ENCODE assay signal across 24 cellular contexts in the genomic region with DNA sequence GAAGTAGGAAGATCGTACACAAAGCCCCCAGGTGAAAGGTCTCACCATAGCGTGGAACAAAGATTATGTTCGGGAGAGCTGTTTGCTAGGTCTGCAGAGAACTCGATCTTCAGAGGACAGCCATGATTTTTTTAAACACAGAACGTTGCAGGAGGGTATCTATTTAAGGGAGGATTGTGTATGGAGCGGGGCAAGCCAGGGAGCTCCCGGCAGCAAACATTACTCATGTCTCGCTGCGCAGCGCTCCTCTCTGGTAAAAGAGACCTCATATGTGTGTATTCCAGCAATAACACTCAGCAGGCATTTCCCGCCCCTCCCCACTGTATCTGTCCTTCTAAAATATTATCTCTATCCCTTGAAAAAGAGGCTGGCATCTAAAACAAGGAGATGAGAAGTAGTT. TPM values are rescaled to one million over a fixed set of nuclear protein-coding genes. Genes with fewer than 3 reads are reported as not detected.
DNase-seq lines count a peak whose midpoint lies in the region; ATAC-seq, FAIRE-seq and TF ChIP-seq lines count a peak whose summit lies in the region.
"Had no signal": no experiment of that assay in that cellular context is flagged by ENCODE, and none has a peak within 500 bp of the region (broad histone marks: within the 10 kb centered on the region; RNA-seq: fewer than 3 reads in every experiment).

No MANE protein-coding gene starts in this region.

- in situ Hi-C loops in GM12878 (cut with MboI): no loop called here

- H3K79me2 ChIP-seq in KMS-11 (ENCODE audit: insufficient read depth, low read depth) (peaks cover 10% of the 10 kb centered on the region; the same call in 1 of the 2 replicates), GM12878 (ENCODE audit: control insufficient read depth, insufficient read depth, low read length) (no peaks in the 10 kb centered on the region)
- H3K79me2 ChIP-seq: parathyroid adenoma had no signal

- no peak for DNase-seq in AG04449 (ENCODE audit: low read depth, low spot score)
- no peak for DNase-seq in GM12878 (ENCODE audit: low read depth, low spot score)
- peak; percentile 87 for DNase-seq in iris pigment epithelial cell (ENCODE audit: low read depth)
- no peak for DNase-seq in GM12891 (ENCODE audit: insufficient read length, low spot score)
- no peak for DNase-seq in activated CD8-positive, alpha-beta memory T cell treated with anti-CD3 and anti-CD28 coated beads, Interleukin-2, amount 50 U/mL, for 48 hours
- no peak for DNase-seq in activated naive CD4-positive, alpha-beta T cell treated with anti-CD3 and anti-CD28 coated beads, Interleukin-2, amount 10 ng/mL, durations not matched to agents 7 days and 5 days
- DNase-seq: activated CD4-positive, alpha-beta T cell treated with anti-CD3 and anti-CD28 coated beads for 1 hour; CD4-positive, alpha-beta T cell; cortex of kidney; DMS 273 treated with DMSO at 0.1 percent for 48 hours; foreskin melanocyte; naive thymus-derived CD4-positive, alpha-beta T cell; NCI-H510A treated with DMSO at 0.1 percent for 48 hours; sigmoid colon; stimulated activated naive CD4-positive, alpha-beta T cell treated with Interleukin-2 at 50 U/mL for 16 hours; thyroid gland had no signal

- POLR2A ChIA-PET in AG04449 (lab: Yijun Ruan, JAX): interaction anchor here (0.7 kb wide), 1 partner anchor 312 kb away, joined by 3 read pairs; no protein-coding TSS in a partner anchor
- POLR2A ChIA-PET in GM12878 (lab: Charles Lee): interaction anchor here (0.5 kb wide), 1 partner anchor 100 kb away, joined by 5 read pairs; no protein-coding TSS in a partner anchor

- H3K36me3 ChIP-seq in KMS-11 (ENCODE audit: insufficient read depth) (no peaks in the 10 kb centered on the region), GM12878 (ENCODE audit: control insufficient read depth in 2 of 2, insufficient read depth in 2 of 2, low read length in 1 of 2) (no peaks in the 10 kb centered on the region)
- H3K36me3 ChIP-seq: ascending aorta, sigmoid colon, thyroid gland had no signal

- H4K20me1 ChIP-seq in KMS-11 (ENCODE audit: insufficient read depth) (no peaks in the 10 kb centered on the region), GM12878 (ENCODE audit: control insufficient read depth, insufficient read depth) (no peaks in the 10 kb centered on the region)

- intact Hi-C loops in GM12878 (cut with micrococcal nuclease; ENCODE audit: unreplicated experiment): no loop called here

- BruUV-seq in GM12878 (replicated peaks; lab: Mats Ljungman, UMichigan): no TSS peak

- no peak overlapping the region for H3K9ac ChIP-seq in KMS-11
- no peak overlapping the region for H3K9ac ChIP-seq in GM12878 (ENCODE audit: control insufficient read depth, insufficient read depth, low read length)
- H3K9ac ChIP-seq: parathyroid adenoma had no signal

- no peaks in the 10 kb centered on the region for H3K9me3 Mint-ChIP-seq in activated naive CD4-positive, alpha-beta T cell treated with anti-CD3 and anti-CD28 coated beads, Interleukin-2, amount 10 ng/mL, durations not matched to agents 7 days and 5 days
- H3K9me3 Mint-ChIP-seq: activated naive CD4-positive, alpha-beta T cell treated with anti-CD3 and anti-CD28 coated beads, Interleukin-2, amount 50 U/mL, for 24 hours; CD4-positive, alpha-beta T cell; naive thymus-derived CD4-positive, alpha-beta T cell had no signal

- peak overlapping the region; percentile 77; the same call in 1 of the 2 replicates for H3K4me2 ChIP-seq in KMS-11
- H3K4me2 ChIP-seq in GM12878 (ENCODE audit: control insufficient read depth, insufficient read depth): no peak overlapping the region

- peak overlapping the region; percentile 83; the same call in 1 of the 2 replicates for H3K27ac ChIP-seq in KMS-11
- no peak overlapping the region for H3K27ac ChIP-seq in GM12878 (ENCODE audit: control insufficient read depth, insufficient read depth)
- H3K27ac ChIP-seq: ascending aorta, parathyroid adenoma, sigmoid colon, thyroid gland had no signal

- RAD21 ChIA-PET in GM12878 (lab: Charles Lee; ENCODE audit: unreplicated experiment): no interaction called here

- no peak for FAIRE-seq in GM12878 (lab: Jason Lieb, UNC)
- FAIRE-seq in GM12891 (lab: Jason Lieb, UNC): no peak
- FAIRE-seq: GM12892, H1 had no signal

- peak overlapping the region; percentile 82 for H3K4me3 ChIP-seq in AG04449 (ENCODE audit: low read depth, low read length)
- no peak overlapping the region for H3K4me3 ChIP-seq in KMS-11 (IDR thresholded peaks at IDR 0.05; ENCODE audit: insufficient read depth, low read depth, low read length)
- H3K4me3 ChIP-seq in GM12878: no peak overlapping the region
- H3K4me3 ChIP-seq: ascending aorta, sigmoid colon, thyroid gland had no signal

- H3K27me3 ChIP-seq in KMS-11 (ENCODE audit: insufficient read depth, low read depth) (no peaks in the 10 kb centered on the region), GM12878 (replicated peaks in 1 of 2; ENCODE audit: control insufficient read depth in 2 of 2, insufficient read depth in 2 of 2, low read length in 1 of 2) (peaks cover 7 to 14% of the 10 kb centered on the region in 2 experiments)
- H3K27me3 ChIP-seq: ascending aorta, thyroid gland had no signal

- peaks cover 4% of the 10 kb centered on the region for H3K4me1 Mint-ChIP-seq in activated naive CD4-positive, alpha-beta T cell treated with anti-CD3 and anti-CD28 coated beads, Interleukin-2, amount 10 ng/mL, durations not matched to agents 7 days and 5 days
- H3K4me1 Mint-ChIP-seq: activated naive CD4-positive, alpha-beta T cell treated with anti-CD3 and anti-CD28 coated beads, Interleukin-2, amount 50 U/mL, for 24 hours had no signal

- H3K4me3 Mint-ChIP-seq in activated naive CD4-positive, alpha-beta T cell treated with anti-CD3 and anti-CD28 coated beads, Interleukin-2, amount 10 ng/mL, durations not matched to agents 7 days and 5 days: no peak overlapping the region
- H3K4me3 Mint-ChIP-seq: activated naive CD4-positive, alpha-beta T cell treated with anti-CD3 and anti-CD28 coated beads, Interleukin-2, amount 50 U/mL, for 24 hours; CD4-positive, alpha-beta T cell had no signal

- SMC1A ChIA-PET in GM12878 (lab: Charles Lee; ENCODE audit: uncharacterized antibody, unreplicated experiment): no interaction called here

- 59% methylated on average over 11 of the region's 11 CpGs for WGBS in GM12878 (ENCODE audit: insufficient coverage, insufficient replicate concordance, low lambda C conversion rate, missing lambda C conversion rate)

- TF ChIP-seq RAD21 in GM12878 (IDR thresholded peaks at IDR 0.05; ENCODE audit: insufficient read depth, low read depth, low read length): no peak

- no peak for TF ChIP-seq CTCF in AG04449 (IDR thresholded peaks at IDR 0.05; ENCODE audit: insufficient read depth, low read length, missing control alignments)
- no peak for TF ChIP-seq CTCF in KMS-11 (conservative IDR thresholded peaks at IDR 0.05; ENCODE audit: low read depth, low read length)
- TF ChIP-seq CTCF in GM12878 (IDR thresholded peaks at IDR 0.05 in 2 of 3, conservative IDR thresholded peaks at IDR 0.05 in 1 of 3; ENCODE audit: control insufficient read depth in 2 of 3, extremely low read depth in 1 of 3, insufficient read depth in 1 of 3, low read depth in 3 of 3, low read length in 3 of 3): no peak

- CTCF ChIA-PET in AG04449 (lab: Yijun Ruan, JAX): interaction anchor here (0.9 to 3.7 kb wide), 8 partner anchors 9 to 250 kb away, joined by 3 to 21 read pairs (median 5); no protein-coding TSS in a partner anchor
- CTCF ChIA-PET in GM12878 (lab: Yijun Ruan, JAX): no interaction called here
- CTCF ChIA-PET in activated naive CD4-positive, alpha-beta T cell treated with anti-CD3 and anti-CD28 coated beads, Interleukin-2, amount 10 ng/mL, durations not matched to agents 7 days and 5 days (lab: Charles Lee): interaction anchor here (0.6 kb wide), 1 partner anchor 60 kb away, joined by 3 read pairs; no protein-coding TSS in a partner anchor

- H3K4me1 ChIP-seq in KMS-11 (ENCODE audit: low read depth, poor library complexity, severe bottlenecking) (peaks cover 65% of the 10 kb centered on the region), GM12878 (ENCODE audit: control insufficient read depth, insufficient read depth, low read length) (no peaks in the 10 kb centered on the region)
- H3K4me1 ChIP-seq: parathyroid adenoma had no signal

- H3K9me3 ChIP-seq in GM12878 (replicated peaks; ENCODE audit: control insufficient read depth, insufficient read depth, low read length): no peaks in the 10 kb centered on the region
- H3K9me3 ChIP-seq: ascending aorta, sigmoid colon, thyroid gland had no signal

- H2AFZ ChIP-seq in KMS-11 (ENCODE audit: low read depth) (peak overlapping the region; percentile 63; the same call in 1 of the 2 replicates), GM12878 (ENCODE audit: control insufficient read depth, low read depth, low read length) (no peak overlapping the region)
- H2AFZ ChIP-seq: parathyroid adenoma had no signal

- peaks cover 88% of the 10 kb centered on the region for H3K27me3 Mint-ChIP-seq in activated naive CD4-positive, alpha-beta T cell treated with anti-CD3 and anti-CD28 coated beads, Interleukin-2, amount 10 ng/mL, durations not matched to agents 7 days and 5 days

- ATAC-seq in GM12878 (no peak), GM21737 (IDR thresholded peaks at IDR 0.05; ENCODE audit: unreplicated experiment) (no peak)
- ATAC-seq: naive thymus-derived CD4-positive, alpha-beta T cell had no signal

- no peaks in the 10 kb centered on the region for H3K36me3 Mint-ChIP-seq in activated naive CD4-positive, alpha-beta T cell treated with anti-CD3 and anti-CD28 coated beads, Interleukin-2, amount 10 ng/mL, durations not matched to agents 7 days and 5 days
- H3K36me3 Mint-ChIP-seq: activated naive CD4-positive, alpha-beta T cell treated with anti-CD3 and anti-CD28 coated beads, Interleukin-2, amount 50 U/mL, for 24 hours; naive thymus-derived CD4-positive, alpha-beta T cell had no signal

- TF ChIP-seq POLR2A in GM12878 (IDR thresholded peaks at IDR 0.05; ENCODE audit: low read depth, low read length) (no peak), GM12891 (IDR thresholded peaks at IDR 0.05; ENCODE audit: low read depth, low read length) (no peak)

- TF ChIP-seq EP300 in GM12878 (IDR thresholded peaks at IDR 0.05; ENCODE audit: borderline replicate concordance in 1 of 2, control insufficient read depth in 1 of 2, low read depth in 2 of 2, low read length in 2 of 2): no peak

- no peak overlapping the region for H3K27ac Mint-ChIP-seq in activated naive CD4-positive, alpha-beta T cell treated with anti-CD3 and anti-CD28 coated beads, Interleukin-2, amount 10 ng/mL, durations not matched to agents 7 days and 5 days
- H3K27ac Mint-ChIP-seq: activated naive CD4-positive, alpha-beta T cell treated with anti-CD3 and anti-CD28 coated beads, Interleukin-2, amount 50 U/mL, for 24 hours; CD4-positive, alpha-beta T cell; naive thymus-derived CD4-positive, alpha-beta T cell had no signal

RNA-seq across cellular contexts. Expression of gene GLIS1, which starts 2.7 kb away (rescaled TPM):
- not detected in 2 replicates for total RNA-seq in GM12878 (2013; cell fraction: nucleolus; rRNA removed)
- 0.05 TPM in 1 of 2 replicates, not detected in the other for total RNA-seq in GM12878 (2014; rRNA removed)
- not detected in 2 replicates for total RNA-seq in GM12878 (2014; rRNA removed; fragmentation: Illumina TruSeq; extraction: Trizol)
- total RNA-seq in GM12878 (2021): 0.13 TPM in 1 of 2 replicates, not detected in the other
- polyA plus RNA-seq in GM12878 (2011; ENCODE audit: low read depth): not detected
- not detected in 2 replicates for polyA plus RNA-seq in GM12878 (2011; rRNA removed)
- polyA plus RNA-seq in GM12878 (2011; cell fraction: cytosol; rRNA removed): not detected in 2 replicates
- polyA plus RNA-seq in GM12878 (2011; cell fraction: nucleus; rRNA removed): not detected in 2 replicates
- polyA plus RNA-seq in GM12878 (2012): not detected in 2 replicates
- polyA plus RNA-seq in GM12878 (2014; fragmentation: Illumina TruSeq; extraction: Trizol): not detected in 2 replicates
- not detected for polyA plus RNA-seq in GM12878 (2014; fragmentation: Nextera tagmentation; extraction: Ambion mirVana)
- polyA plus RNA-seq in GM12878 (2014; rRNA removed): not detected in 2 replicates
- not detected for polyA plus RNA-seq in GM12878 (2016; fragmentation: Nextera tagmentation; extraction: Ambion mirVana)
- not detected in 2 replicates for polyA minus RNA-seq in GM12878 (2011; rRNA and poly(A)+ RNA removed)
- polyA minus RNA-seq in GM12878 (2011; cell fraction: cytosol; rRNA and poly(A)+ RNA removed): not detected in 2 replicates
- polyA minus RNA-seq in GM12878 (2011; cell fraction: nucleus; rRNA and poly(A)+ RNA removed): not detected in 2 replicates
- polyA plus RNA-seq in GM12891 (2012; ENCODE audit: low read depth, missing spikeins): not detected
- total RNA-seq: activated CD8-positive, alpha-beta memory T cell treated with anti-CD3 and anti-CD28 coated beads for 36 hours; ascending aorta; CD4-positive, alpha-beta T cell; naive thymus-derived CD4-positive, alpha-beta T cell had no signal
- polyA plus RNA-seq: naive thymus-derived CD4-positive, alpha-beta T cell had no signal
